ENCODE assay signal across 26 cellular contexts in the genomic region with DNA sequence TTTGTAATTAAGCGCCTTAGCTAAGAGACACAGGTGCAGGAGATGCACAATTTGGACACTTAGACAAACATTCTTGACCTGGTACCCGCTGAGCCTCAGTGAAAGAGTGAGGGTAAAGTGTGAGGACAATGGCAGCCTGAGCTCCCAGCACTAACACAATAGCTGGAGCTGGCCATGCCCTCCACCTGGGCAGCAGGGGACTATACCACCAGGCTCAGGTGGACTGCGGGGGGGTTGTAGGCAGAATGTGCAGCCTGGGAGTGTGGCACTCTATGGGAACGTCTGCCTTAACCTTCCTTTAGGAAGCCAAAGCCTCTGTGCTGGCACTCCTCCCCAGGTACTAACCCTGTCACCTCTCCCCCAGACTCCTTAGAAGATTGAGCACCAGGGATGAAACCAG. TPM values are rescaled to one million over a fixed set of nuclear protein-coding genes. Genes with fewer than 3 reads are reported as not detected.
"Had no signal": no experiment of that assay in that cellular context is flagged by ENCODE, and none has a peak within 500 bp of the region (broad histone marks: within the 10 kb centered on the region; RNA-seq: fewer than 3 reads in every experiment).

No MANE protein-coding gene starts in this region.

- DNase-seq: activated CD4-positive, alpha-beta memory T cell treated with anti-CD3 and anti-CD28 coated beads for 36 hours; activated CD4-positive, alpha-beta T cell treated with anti-CD3 and anti-CD28 coated beads, Interleukin-2, amount 50 U/mL, for 1 hour; activated CD8-positive, alpha-beta memory T cell treated with anti-CD3 and anti-CD28 coated beads, Interleukin-2, amount 50 U/mL, for 4 hours; activated effector memory CD4-positive, alpha-beta T cell treated with anti-CD3 and anti-CD28 coated beads, Interleukin-2, amount 50 U/mL, for 16 hours; activated naive CD4-positive, alpha-beta T cell treated with Interleukin-2 at 50 U/mL for 16 hours; activated naive CD8-positive, alpha-beta T cell treated with anti-CD3 and anti-CD28 coated beads, Interleukin-2, amount 10 ng/mL, durations not matched to agents 7 days and 5 days; activated T-cell treated with anti-CD3 and anti-CD28 coated beads, Interleukin-2, amount 50 U/mL, for 48 hours; amygdala; body of pancreas; Kasumi-1; KG1; MG63; NCI-H1048; NCI-H1105 treated with DMSO at 0.1 percent for 48 hours; NCI-H1694; NCI-H1930; NCI-H2081 treated with DMSO at 0.1 percent for 48 hours; NCI-H510A; NCI-H526; SHP77 treated with DMSO at 0.1 percent for 48 hours; SK-N-SH had no signal

- H3K4me1 ChIP-seq: breast epithelium, SJSA1 had no signal

- H3K27ac ChIP-seq: body of pancreas, breast epithelium, SJSA1 had no signal

- H3K4me3 ChIP-seq: body of pancreas, breast epithelium, MG63, SJSA1 had no signal

- H3K9me3 ChIP-seq: body of pancreas, breast epithelium, MG63, SJSA1, SK-N-SH had no signal

- H3K4me2 ChIP-seq: SK-N-SH had no signal

- ATAC-seq: body of pancreas, Panc1 had no signal

- H3K27me3 ChIP-seq: body of pancreas, breast epithelium, MG63, SJSA1 had no signal

- H3K36me3 ChIP-seq: breast epithelium, MG63, SJSA1 had no signal

- H3K9ac ChIP-seq: SK-N-SH had no signal

RNA-seq across cellular contexts. Expression of gene PRKN, which starts 23.6 kb away (rescaled TPM):
- total RNA-seq: RPMI7951, SJSA1 had no signal

RNA-seq across cellular contexts. Expression of gene PACRG, which starts 23.8 kb away (rescaled TPM):
- total RNA-seq: activated CD4-positive, alpha-beta memory T cell treated with anti-CD3 and anti-CD28 coated beads for 36 hours; astrocyte; RPMI7951; SJSA1 had no signal
